ENCODE assay signal across 11 cellular contexts in genomic region chr13:91154954-91155353, GRCh38.
A peak's percentile ranks its signal among the peaks of the same experiment; 100 is the strongest.
DNase-seq lines count a peak whose midpoint lies in the region; ATAC-seq, FAIRE-seq and TF ChIP-seq lines count a peak whose summit lies in the region.
"Had no signal": no experiment of that assay in that cellular context is flagged by ENCODE, and none has a peak within 500 bp of the region (broad histone marks: within the 10 kb centered on the region; RNA-seq: fewer than 3 reads in every experiment).

No MANE protein-coding gene starts in this region.

- 12% methylated on average over 3 of the region's 3 CpGs for WGBS in GM12878 (ENCODE audit: insufficient coverage, insufficient replicate concordance, low lambda C conversion rate, missing lambda C conversion rate)
- 60 to 82% (median 66%) methylated on average over 3 of the region's 3 CpGs for WGBS in spleen, 5 donors

- TF ChIP-seq POLR2A in GM12878 (IDR thresholded peaks at IDR 0.05; ENCODE audit: low read depth, low read length) (no peak), spleen (IDR thresholded peaks at IDR 0.05) (no peak), vagina (IDR thresholded peaks at IDR 0.05) (no peak)

- no peaks in the 10 kb centered on the region for H3K79me2 ChIP-seq in GM12878 (ENCODE audit: control insufficient read depth, insufficient read depth, low read length)

- no peak for TF ChIP-seq EP300 in GM12878 (IDR thresholded peaks at IDR 0.05; ENCODE audit: borderline replicate concordance in 1 of 2, control insufficient read depth in 1 of 2, low read depth in 2 of 2, low read length in 2 of 2)

- SMC1A ChIA-PET in GM12878 (lab: Charles Lee; ENCODE audit: uncharacterized antibody, unreplicated experiment): interaction anchor here (1.6 to 1.8 kb wide), 2 partner anchors 12 to 93 kb away, joined by 4 to 8 read pairs; no protein-coding TSS in a partner anchor

- in situ Hi-C loops in GM12878 (cut with MboI): no loop called here

- no peak overlapping the region for H2AFZ ChIP-seq in GM12878 (ENCODE audit: control insufficient read depth, low read depth, low read length)

- H3K36me3 ChIP-seq in GM12878 (ENCODE audit: control insufficient read depth in 2 of 2, insufficient read depth in 2 of 2, low read length in 1 of 2) (no peaks in the 10 kb centered on the region), spleen (no peaks in the 10 kb centered on the region), vagina (no peaks in the 10 kb centered on the region)

- FAIRE-seq in GM12878 (lab: Jason Lieb, UNC): no peak

- H3K4me3 ChIP-seq in GM12878 (no peak overlapping the region), spleen (no peak overlapping the region), vagina (no peak overlapping the region)

- POLR2A ChIA-PET in GM12878 (lab: Charles Lee): no interaction called here

- ATAC-seq in GM21515 (IDR thresholded peaks at IDR 0.05; ENCODE audit: unreplicated experiment) (peak; percentile 84), HG03469 (IDR thresholded peaks at IDR 0.05; ENCODE audit: unreplicated experiment) (peak; percentile 65), GM12878 (peak; percentile 89)
- ATAC-seq: T-cell had no signal

- no peak for TF ChIP-seq CTCF in GM12878 (IDR thresholded peaks at IDR 0.05 in 2 of 3, conservative IDR thresholded peaks at IDR 0.05 in 1 of 3; ENCODE audit: control insufficient read depth in 2 of 3, extremely low read depth in 1 of 3, insufficient read depth in 1 of 3, low read depth in 3 of 3, low read length in 3 of 3)
- TF ChIP-seq CTCF in spleen (IDR thresholded peaks at IDR 0.05 in 8 of 11, conservative IDR thresholded peaks at IDR 0.05 in 3 of 11): no peak
- TF ChIP-seq CTCF in vagina (IDR thresholded peaks at IDR 0.05): no peak

- H3K27me3 ChIP-seq in GM12878 (replicated peaks in 1 of 2; ENCODE audit: control insufficient read depth in 2 of 2, insufficient read depth in 2 of 2, low read length in 1 of 2): peaks cover 0 to 3% of the 10 kb centered on the region in 2 experiments; a peak in 2 of 4 replicates
- peaks cover 0 to 9% (median 0%) of the 10 kb centered on the region in 7 donors for H3K27me3 ChIP-seq in spleen (replicated peaks in 1 of 7)
- H3K27me3 ChIP-seq in vagina: no peaks in the 10 kb centered on the region

- CTCF ChIA-PET in GM12878 (lab: Yijun Ruan, JAX): interaction anchor here (1.4 kb wide), 1 partner anchor 18 kb away, joined by 4 read pairs; no protein-coding TSS in a partner anchor

- RAD21 ChIA-PET in GM12878 (lab: Charles Lee; ENCODE audit: unreplicated experiment): no interaction called here

- no peak overlapping the region for H3K9ac ChIP-seq in GM12878 (ENCODE audit: control insufficient read depth, insufficient read depth, low read length)

- H4K20me1 ChIP-seq in GM12878 (ENCODE audit: control insufficient read depth, insufficient read depth): no peaks in the 10 kb centered on the region

- intact Hi-C loops in GM12878 (cut with micrococcal nuclease; ENCODE audit: unreplicated experiment): no loop called here
- intact Hi-C loops in spleen (cut with DNase I; ENCODE audit: low total_unique reads): no loop called here
- intact Hi-C loops in vagina (cut with DNase I): no loop called here

- H3K27ac ChIP-seq in GM12878 (ENCODE audit: control insufficient read depth, insufficient read depth): no peak overlapping the region
- peak overlapping the region in 5 of 8 donors; percentile 6 to 54 (median 45) for H3K27ac ChIP-seq in spleen
- no peak overlapping the region for H3K27ac ChIP-seq in vagina

- BruUV-seq in GM12878 (replicated peaks; lab: Mats Ljungman, UMichigan): no TSS peak

- H3K9me3 ChIP-seq in GM12878 (replicated peaks; ENCODE audit: control insufficient read depth, insufficient read depth, low read length) (no peaks in the 10 kb centered on the region), spleen (no peaks in the 10 kb centered on the region), vagina (no peaks in the 10 kb centered on the region)

- no peak for TF ChIP-seq RAD21 in GM12878 (IDR thresholded peaks at IDR 0.05; ENCODE audit: insufficient read depth, low read depth, low read length)

- H3K4me1 ChIP-seq in GM12878 (ENCODE audit: control insufficient read depth, insufficient read depth, low read length) (no peaks in the 10 kb centered on the region), spleen (no peaks in the 10 kb centered on the region), vagina (no peaks in the 10 kb centered on the region)

- DNase-seq in GM12878 (ENCODE audit: low read depth, low spot score) (no peak), spleen (no peak), DMS114 treated with DMSO at 0.1 percent for 48 hours (lab: John Stamatoyannopoulos, UW; ENCODE audit: unreplicated experiment) (no peak), NCI-H1092 (lab: John Stamatoyannopoulos, UW) (no peak), vagina (ENCODE audit: extremely low spot score in 2 of 2) (no peak), DMS153 treated with DMSO at 0.1 percent for 48 hours (lab: John Stamatoyannopoulos, UW; ENCODE audit: unreplicated experiment) (no peak)
- DNase-seq: activated effector memory CD4-positive, alpha-beta T cell treated with Interleukin-2 at 50 U/mL for 16 hours; immature natural killer cell had no signal

- 0 out of 2 replicates have a peak overlapping the region, but pooled peaks have one; percentile 13 for H3K4me2 ChIP-seq in GM12878 (ENCODE audit: control insufficient read depth, insufficient read depth)

TF ChIP-seq in GM12878, 131 proteins besides CTCF, POLR2A, EP300 and RAD21:
- TF ChIP-seq GATAD2B (conservative IDR thresholded peaks at IDR 0.05; ENCODE audit: low read depth) (no peak), NRF1 (conservative IDR thresholded peaks at IDR 0.05; ENCODE audit: low read depth, low read length) (no peak), CBX5 (IDR thresholded peaks at IDR 0.05; ENCODE audit: low read depth) (no peak), CEBPZ (IDR thresholded peaks at IDR 0.05; ENCODE audit: low read depth, low read length) (no peak), SMAD5 (IDR thresholded peaks at IDR 0.05; ENCODE audit: low read depth) (no peak), IRF3 (IDR thresholded peaks at IDR 0.05) (no peak), ZNF274 (IDR thresholded peaks at IDR 0.05; ENCODE audit: insufficient read depth, insufficient read length) (no peak)
TF ChIP-seq in GM12878: peak in this region for 0.

Comparison
In these comparisons a context has a peak if more than half of its experiments do, and no peak if none do; other contexts are left out.
1. H3K27ac ChIP-seq: peak in spleen (5 of 8); none in GM12878 (single experiment) and vagina (single experiment).
2. Peak in every context shown above with its lines, with median percentiles within 50 percentile points of each other: ATAC-seq.